ENCODE assay signal across 7 cellular contexts in genomic region chr11:119798656-119799055, GRCh38.
"Had no signal": no experiment of that assay in that cellular context is flagged by ENCODE, and none has a peak within 500 bp of the region (broad histone marks: within the 10 kb centered on the region; RNA-seq: fewer than 3 reads in every experiment).

No MANE protein-coding gene starts in this region.

- DNase-seq: H9, HCEC 1CT, HFFc6 had no signal

- H3K27ac ChIP-seq: HL-60 had no signal

- H3K9me3 Mint-ChIP-seq: GM23338, H9, HFFc6, IgD-negative memory B cell had no signal

- ATAC-seq: GM23338, HepG2 had no signal

- H3K4me3 ChIP-seq: GM23338 had no signal

- H3K27ac Mint-ChIP-seq: GM23338, H9, HFFc6, IgD-negative memory B cell had no signal

- H3K4me3 Mint-ChIP-seq: GM23338, H9, HFFc6, IgD-negative memory B cell had no signal
